8 cellular contexts compared by ENCODE assay signal in the genomic region with DNA sequence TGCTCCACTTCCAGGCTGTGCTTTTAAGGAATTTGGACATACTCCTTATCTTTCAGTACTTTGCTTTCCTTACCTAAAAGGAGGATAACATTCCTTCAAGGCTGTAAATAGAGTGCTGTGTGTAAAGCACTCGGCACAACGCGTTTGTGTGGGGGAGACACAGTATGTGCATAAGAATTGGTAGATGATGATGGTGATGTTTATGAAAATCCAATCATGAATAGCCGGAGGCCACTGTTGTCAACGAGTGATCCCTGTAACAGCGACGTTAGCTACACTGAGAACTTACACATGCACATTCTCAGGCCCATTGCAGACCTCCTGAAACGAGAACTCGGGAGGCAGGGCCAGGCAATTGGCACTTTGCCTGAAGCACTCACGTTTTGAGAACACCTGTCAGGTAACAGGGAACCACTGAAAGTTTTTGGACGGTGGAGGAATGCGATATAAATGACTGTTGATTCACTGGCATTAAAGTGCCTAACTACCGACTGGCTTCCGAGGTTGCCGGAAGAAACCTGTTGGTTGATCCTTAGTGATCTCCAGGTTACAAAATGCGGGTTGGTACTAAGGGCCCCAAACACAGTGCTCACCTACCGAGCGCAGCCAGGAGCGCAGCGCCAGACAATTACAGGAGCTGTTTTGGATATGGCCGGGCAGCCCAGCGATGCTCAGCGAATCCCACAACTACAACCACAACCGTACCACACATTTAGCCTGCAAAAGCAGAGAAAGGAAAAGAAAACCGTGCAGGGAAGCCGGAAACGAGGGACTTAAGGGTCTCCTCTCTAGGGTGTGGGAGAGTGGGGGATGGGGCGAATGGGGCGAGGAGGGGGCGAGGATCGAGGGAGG. TPM values are rescaled to one million over a fixed set of nuclear protein-coding genes. Genes with fewer than 3 reads are reported as not detected.
DNase-seq lines count a peak whose midpoint lies in the region; ATAC-seq lines count a peak whose summit lies in the region.

No MANE protein-coding gene starts in this region.

- H3K36me3 ChIP-seq in NT2/D1 (ENCODE audit: insufficient read depth, insufficient read length, low read length) (peaks cover 23% of the 10 kb centered on the region), duodenal mucosa (ENCODE audit: control insufficient read depth in 1 of 2, insufficient read depth in 2 of 2, low read length in 2 of 2) (no peaks in the 10 kb centered on the region), mesendoderm (ENCODE audit: control insufficient read depth, insufficient read depth, low read length) (no peaks in the 10 kb centered on the region), urinary bladder (ENCODE audit: insufficient read depth) (no peaks in the 10 kb centered on the region)

- DNase-seq in DMS153 treated with DMSO at 0.1 percent for 48 hours (lab: John Stamatoyannopoulos, UW; ENCODE audit: unreplicated experiment), result peak; percentile 29
- no peak for DNase-seq in DMS153 (lab: John Stamatoyannopoulos, UW)
- DNase-seq in NT2/D1 (ENCODE audit: low read depth, low spot score), result no peak
- DNase-seq in mesendoderm, result peak; percentile 25
- DNase-seq in T1000 (lab: John Stamatoyannopoulos, UW), result no peak

- H3K4me2 ChIP-seq in mesendoderm (ENCODE audit: low read length), result peak overlapping the region; percentile 92

- H3K9ac ChIP-seq in NT2/D1 (ENCODE audit: insufficient read length, low read depth) (peak overlapping the region; percentile 87), duodenal mucosa (ENCODE audit: low read depth in 1 of 2, low read length in 2 of 2) (peak overlapping the region; percentile 52 to 60), mesendoderm (ENCODE audit: low read length) (peak overlapping the region; percentile 77)

- H2BK120ac ChIP-seq in mesendoderm (ENCODE audit: low read depth, low read length), result no peak overlapping the region

- H3K4me1 ChIP-seq in NT2/D1 (ENCODE audit: insufficient read depth, insufficient read length) (no peaks in the 10 kb centered on the region), duodenal mucosa (ENCODE audit: control insufficient read depth in 1 of 2, insufficient read depth in 2 of 2, low read length in 2 of 2) (peaks cover 10 to 20% of the 10 kb centered on the region in 2 donors), mesendoderm (ENCODE audit: control insufficient read depth, low read depth, low read length) (peaks cover 2% of the 10 kb centered on the region), urinary bladder (ENCODE audit: insufficient read depth) (peaks cover 2% of the 10 kb centered on the region)

- no peak overlapping the region for H3K23ac ChIP-seq in mesendoderm (ENCODE audit: low read length)

- H3K9me3 ChIP-seq in NT2/D1 (ENCODE audit: insufficient read depth, low read length) (no peaks in the 10 kb centered on the region; the same call in 1 of the 2 replicates), duodenal mucosa (ENCODE audit: control insufficient read depth in 1 of 2, low read length in 2 of 2) (no peaks in the 10 kb centered on the region)

- no peak overlapping the region for H2BK15ac ChIP-seq in mesendoderm (replicated peaks; ENCODE audit: low read depth)

- H2BK5ac ChIP-seq in mesendoderm (ENCODE audit: low read length), result peak overlapping the region; percentile 50

- no CpG with 5 or more reads among the region's 31 CpGs for WGBS in mesendoderm (ENCODE audit: extremely low coverage, insufficient coverage, low lambda C conversion rate)
- 8% methylated on average over 31 of the region's 31 CpGs for WGBS in urinary bladder

- H3K56ac ChIP-seq in mesendoderm (ENCODE audit: low read length), result peak overlapping the region; percentile 90

- H3K18ac ChIP-seq in mesendoderm (ENCODE audit: low read length), result peak overlapping the region; percentile 99

- H3K79me1 ChIP-seq in mesendoderm (ENCODE audit: low read length), result peaks cover 7% of the 10 kb centered on the region

- peak overlapping the region; percentile 91 for H4K8ac ChIP-seq in mesendoderm (ENCODE audit: low read depth, low read length)

- ATAC-seq in HG02763 (IDR thresholded peaks at IDR 0.05; ENCODE audit: unreplicated experiment), result no peak

- peaks cover 27% of the 10 kb centered on the region for H3K79me2 ChIP-seq in mesendoderm (ENCODE audit: control insufficient read depth, insufficient read depth, low read length)

- H3K27ac ChIP-seq in duodenal mucosa (ENCODE audit: low read depth, low read length) (peak overlapping the region; percentile 32), mesendoderm (ENCODE audit: low read depth, low read length) (peak overlapping the region; percentile 97), urinary bladder (ENCODE audit: low read depth) (peak overlapping the region; percentile 84)

- H3K27me3 ChIP-seq in NT2/D1 (ENCODE audit: insufficient read depth, insufficient read length) (peaks cover 3% of the 10 kb centered on the region), duodenal mucosa (ENCODE audit: control insufficient read depth in 1 of 2, insufficient read depth in 2 of 2, low read length in 2 of 2) (no peaks in the 10 kb centered on the region), mesendoderm (ENCODE audit: insufficient read depth, low read length, poor library complexity) (no peaks in the 10 kb centered on the region)

- H4K5ac ChIP-seq in mesendoderm (ENCODE audit: low read length), result no peak overlapping the region

- H3K4ac ChIP-seq in mesendoderm (ENCODE audit: low read depth, low read length), result no peak overlapping the region

- H3K4me3 ChIP-seq in NT2/D1 (ENCODE audit: insufficient read length, low read depth) (peak overlapping the region; percentile 60), duodenal mucosa (ENCODE audit: low read depth in 1 of 2, low read length in 2 of 2) (peak overlapping the region; percentile 76 to 79), mesendoderm (ENCODE audit: low read length) (peak overlapping the region; percentile 71), urinary bladder (ENCODE audit: low read depth, low read length) (peak overlapping the region; percentile 86)

- H2AK5ac ChIP-seq in mesendoderm (ENCODE audit: low read length), result no peak overlapping the region

RNA-seq across cellular contexts. Expression of gene MAP4K4, which starts 1.0 kb away (rescaled TPM):
- 120 TPM for polyA plus RNA-seq in mesendoderm (2013, experiment 1 of 2)
- 121 TPM for polyA plus RNA-seq in mesendoderm (2013, experiment 2 of 2)
- 75.7 TPM for total RNA-seq in urinary bladder
- 26.5 TPM for polyA plus RNA-seq in urinary bladder

Comparison
In these comparisons a context has a peak if more than half of its experiments do, and no peak if none do; other contexts are left out.
1. DNase-seq: peak in DMS153 treated with DMSO at 0.1 percent for 48 hours (single experiment) and mesendoderm (single experiment); none in DMS153 (single experiment), NT2/D1 (single experiment) and T1000 (single experiment).
2. H3K27ac ChIP-seq: peak in every context shown above with its lines; median percentile 97 in mesendoderm; 84 in urinary bladder; 32 in duodenal mucosa.
3. Peak in every context shown above with its lines, with median percentiles within 50 percentile points of each other: H3K4me3 ChIP-seq and H3K9ac ChIP-seq.